13 cellular contexts compared by ENCODE assay signal in the genomic region with DNA sequence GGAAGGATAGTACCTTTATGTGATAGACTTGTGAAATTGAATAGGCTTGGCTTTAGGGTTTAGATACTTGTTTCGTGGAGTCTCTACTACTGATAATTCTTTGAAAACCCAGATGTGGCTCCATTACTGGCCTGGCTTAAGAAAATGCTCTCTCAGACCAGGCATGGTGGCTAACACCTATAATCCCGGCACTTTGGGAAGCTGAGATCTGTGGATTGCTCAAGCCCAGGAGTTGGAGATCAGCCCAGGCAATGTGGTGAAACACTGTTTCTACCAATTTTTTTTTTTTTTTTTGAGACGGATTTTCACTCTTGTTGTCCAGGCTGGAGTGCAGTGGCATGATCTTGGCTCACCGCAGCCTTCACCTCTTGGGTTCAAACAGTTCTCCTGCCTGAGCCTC. TPM values are rescaled to one million over a fixed set of nuclear protein-coding genes. Genes with fewer than 3 reads are reported as not detected.
DNase-seq lines count a peak whose midpoint lies in the region; ATAC-seq and TF ChIP-seq lines count a peak whose summit lies in the region.
"Had no signal": no experiment of that assay in that cellular context is flagged by ENCODE, and none has a peak within 500 bp of the region (broad histone marks: within the 10 kb centered on the region; RNA-seq: fewer than 3 reads in every experiment).

No MANE protein-coding gene starts in this region.

- intact Hi-C loops in CD14-positive monocyte (cut with micrococcal nuclease), result no loop called here

- peak overlapping the region in 6 of 7 donors; percentile 25 to 82 (median 51) for H3K27ac Mint-ChIP-seq in CD14-positive monocyte
- H3K27ac Mint-ChIP-seq: stimulated activated memory B cell treated with anti-CD40 and anti-IgM and Interleukin-4, amounts not matched to agents 10 μg/mL and 1 μg/mL and 100 μg/mL, for 72 hours had no signal

- DNase-seq in CD14-positive monocyte (ENCODE audit: low spot score) (no peak), NCI-H226 (peak; percentile 47), fibroblast of peridontal ligament (ENCODE audit: extremely low read depth) (peak; percentile 92), renal cortical epithelial cell (ENCODE audit: low read depth) (peak; percentile 44), GM13977 (ENCODE audit: low spot score) (no peak), NCI-H1092 (lab: John Stamatoyannopoulos, UW) (no peak), NCI-H2196 (lab: John Stamatoyannopoulos, UW; ENCODE audit: unreplicated experiment) (no peak)
- DNase-seq: activated CD8-positive, alpha-beta T cell treated with anti-CD3 and anti-CD28 coated beads for 36 hours; activated naive CD4-positive, alpha-beta T cell treated with anti-CD3 and anti-CD28 coated beads, Interleukin-2, amount 50 U/mL, for 16 hours; CD4-positive, CD25-positive, alpha-beta regulatory T cell; NCI-H2171 treated with DMSO at 0.1 percent for 48 hours had no signal

- H3K9me3 Mint-ChIP-seq in CD14-positive monocyte, result no peaks in the 10 kb centered on the region
- H3K9me3 Mint-ChIP-seq: activated CD8-positive, alpha-beta T cell treated with anti-CD3 and anti-CD28 coated beads for 36 hours; CD4-positive, CD25-positive, alpha-beta regulatory T cell; stimulated activated memory B cell treated with anti-CD40 and anti-IgM and Interleukin-4, amounts not matched to agents 10 μg/mL and 1 μg/mL and 100 μg/mL, for 72 hours had no signal

- no peak for ATAC-seq in HG02840 (IDR thresholded peaks at IDR 0.05; ENCODE audit: low FRiP score, unreplicated experiment)
- ATAC-seq: activated CD8-positive, alpha-beta T cell treated with anti-CD3 and anti-CD28 coated beads for 36 hours; stimulated activated memory B cell treated with anti-CD40 and anti-IgM and Interleukin-4, amounts not matched to agents 10 μg/mL and 1 μg/mL and 100 μg/mL, for 72 hours had no signal

- in situ Hi-C loops in GM13977 (cut with MboI; ENCODE audit: low pct_unique_long_range_greater_than_20kb, low sequenced_read_pairs, unreplicated experiment), result no loop called here

- H3K4me1 Mint-ChIP-seq in CD14-positive monocyte, result peaks cover 26% of the 10 kb centered on the region
- H3K4me1 Mint-ChIP-seq: stimulated activated memory B cell treated with anti-CD40 and anti-IgM and Interleukin-4, amounts not matched to agents 10 μg/mL and 1 μg/mL and 100 μg/mL, for 72 hours had no signal

- H3K36me3 Mint-ChIP-seq in CD14-positive monocyte, result peaks cover 68 to 95% of the 10 kb centered on the region in 2 donors

- TF ChIP-seq CTCF in CD14-positive monocyte (IDR thresholded peaks at IDR 0.05) (no peak), GM13977 (IDR thresholded peaks at IDR 0.05; ENCODE audit: extremely low read depth, insufficient read depth, missing control alignments) (no peak)

- H3K4me3 Mint-ChIP-seq in CD14-positive monocyte, result no peak overlapping the region
- H3K4me3 Mint-ChIP-seq: activated CD8-positive, alpha-beta T cell treated with anti-CD3 and anti-CD28 coated beads for 36 hours; CD4-positive, CD25-positive, alpha-beta regulatory T cell; stimulated activated memory B cell treated with anti-CD40 and anti-IgM and Interleukin-4, amounts not matched to agents 10 μg/mL and 1 μg/mL and 100 μg/mL, for 72 hours had no signal

- H3K27me3 Mint-ChIP-seq in CD14-positive monocyte (ENCODE audit: low read depth in 3 of 3), result peaks cover 0 to 1% (median 0%) of the 10 kb centered on the region in 3 donors
- H3K27me3 Mint-ChIP-seq: activated CD8-positive, alpha-beta T cell treated with anti-CD3 and anti-CD28 coated beads for 36 hours; CD4-positive, CD25-positive, alpha-beta regulatory T cell; stimulated activated memory B cell treated with anti-CD40 and anti-IgM and Interleukin-4, amounts not matched to agents 10 μg/mL and 1 μg/mL and 100 μg/mL, for 72 hours had no signal

RNA-seq across cellular contexts. Expression of a gene that starts 40.9 kb away (rescaled TPM):
- polyA plus RNA-seq in CD14-positive monocyte, result 10 to 100 TPM; 51.2 to 55.5 TPM
- total RNA-seq in renal cortical epithelial cell, result 78.5 and 80.2 TPM in 2 replicates

RNA-seq across cellular contexts. Expression of a gene that starts 41.2 kb away (rescaled TPM):
- polyA plus RNA-seq in CD14-positive monocyte, result 1 to 10 TPM; 2.1 to 4.4 TPM
- total RNA-seq in renal cortical epithelial cell, result 4.3 and 6.8 TPM in 2 replicates

RNA-seq across cellular contexts. Expression of a gene that starts 42.2 kb away (rescaled TPM):
- 10 to 100 TPM; 31.6 to 59.3 TPM for polyA plus RNA-seq in CD14-positive monocyte
- total RNA-seq in renal cortical epithelial cell, result 19.4 and 42.6 TPM in 2 replicates

RNA-seq across cellular contexts. Expression of a gene that starts 42.6 kb away (rescaled TPM):
- polyA plus RNA-seq in CD14-positive monocyte, result 1 to 10 TPM; 4.1 to 4.2 TPM
- 4.3 and 7.8 TPM in 2 replicates for total RNA-seq in renal cortical epithelial cell

Comparison
In these comparisons a context has a peak if more than half of its experiments do, and no peak if none do; other contexts are left out.
1. DNase-seq: peak in NCI-H226 (single experiment), fibroblast of peridontal ligament (single experiment) and renal cortical epithelial cell (single experiment); none in CD14-positive monocyte (single experiment), GM13977 (single experiment), NCI-H1092 (single experiment) and NCI-H2196 (single experiment).